1 cellular context compared by ENCODE assay signal in genomic region chr9:136011703-136012496, GRCh38.
TF ChIP-seq lines count a peak whose summit lies in the region.

No MANE protein-coding gene starts in this region.

TF ChIP-seq in GM23338, 12 proteins besides CTCF, POLR2A, EP300 and RAD21 (continued from another document):
- no peak for TF ChIP-seq REST (IDR thresholded peaks at IDR 0.05; ENCODE audit: unreplicated experiment)
- TF ChIP-seq NANOG (IDR thresholded peaks at IDR 0.05; ENCODE audit: borderline replicate concordance), result no peak
- TF ChIP-seq JUNB (IDR thresholded peaks at IDR 0.05; ENCODE audit: unreplicated experiment), result no peak
- TF ChIP-seq EZH2 (IDR thresholded peaks at IDR 0.05; ENCODE audit: low read depth, unreplicated experiment), result no peak
- no peak for TF ChIP-seq STAT1 (IDR thresholded peaks at IDR 0.05; ENCODE audit: unreplicated experiment)
- TF ChIP-seq ETS1 (IDR thresholded peaks at IDR 0.05), result no peak
- TF ChIP-seq ZNF331 (CRISPR knock-in tag; IDR thresholded peaks at IDR 0.05; ENCODE audit: low read depth), result no peak
